Comparison of ENCODE assay signal across 15 cellular contexts in the genomic region with DNA sequence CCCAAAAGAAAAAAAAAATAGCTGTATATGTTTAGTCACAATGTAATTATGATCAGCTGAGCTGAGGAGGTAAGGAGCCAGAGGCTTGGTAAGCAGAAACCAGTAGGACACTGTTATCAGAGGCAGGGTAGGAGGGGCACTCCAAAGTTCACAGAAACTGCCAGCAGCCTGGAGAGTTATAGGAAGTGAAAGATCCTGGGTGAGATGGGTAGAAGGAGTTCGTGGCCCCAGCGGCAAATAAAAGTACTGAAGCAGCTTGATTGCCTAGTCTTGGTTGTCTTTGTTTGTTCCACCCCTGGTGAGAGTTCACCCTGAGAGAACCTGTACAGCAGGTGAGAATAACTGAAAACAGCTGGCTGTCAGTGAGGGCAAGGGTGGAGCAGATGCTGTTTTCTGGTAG.
A peak's percentile ranks its signal among the peaks of the same experiment; 100 is the strongest.
DNase-seq lines count a peak whose midpoint lies in the region; ATAC-seq and TF ChIP-seq lines count a peak whose summit lies in the region.
"Had no signal": no experiment of that assay in that cellular context is flagged by ENCODE, and none has a peak within 500 bp of the region (broad histone marks: within the 10 kb centered on the region; RNA-seq: fewer than 3 reads in every experiment).

No MANE protein-coding gene starts in this region.

- TF ChIP-seq CTCF in MM.1S (IDR thresholded peaks at IDR 0.05; ENCODE audit: low read length) = no peak
- TF ChIP-seq CTCF in OCI-LY3 (IDR thresholded peaks at IDR 0.05; ENCODE audit: low read depth, low read length) = no peak

- DNase-seq in DMS53 (lab: John Stamatoyannopoulos, UW) (peak; percentile 71), MM.1S (peak; percentile 66), left lobe of liver (ENCODE audit: low spot score) (no peak), GM23248 (no peak), T-cell (no peak)
- DNase-seq in stimulated activated CD8-positive, alpha-beta memory T cell treated with anti-CD3 and anti-CD28 coated beads, Interleukin-4, amount 100 ng/mL, for 48 hours = no peak
- DNase-seq: GF-D8; stimulated activated naive CD8-positive, alpha-beta T cell treated with anti-CD3 and anti-CD28 coated beads, Interleukin-15, amount 100 ng/mL, for 72 hours had no signal

- H3K79me2 ChIP-seq in MM.1S (ENCODE audit: low read length) (no peaks in the 10 kb centered on the region), OCI-LY3 (ENCODE audit: low read length) (no peaks in the 10 kb centered on the region), GM23248 (ENCODE audit: insufficient read depth) (no peaks in the 10 kb centered on the region)

- H3K36me3 ChIP-seq in MM.1S (replicated peaks; ENCODE audit: insufficient read depth, low read length) = no peaks in the 10 kb centered on the region
- H3K36me3 ChIP-seq in OCI-LY3 (replicated peaks; ENCODE audit: low read depth, low read length) = no peaks in the 10 kb centered on the region
- H3K36me3 ChIP-seq in GM23248 (ENCODE audit: low read depth) = no peaks in the 10 kb centered on the region
- H3K36me3 ChIP-seq: gastroesophageal sphincter, SJSA1 had no signal

- H2AFZ ChIP-seq in MM.1S (ENCODE audit: low read length) (no peak overlapping the region), OCI-LY3 (ENCODE audit: low read depth, low read length) (no peak overlapping the region), GM23248 (no peak overlapping the region)

- no peaks in the 10 kb centered on the region for H3K36me3 Mint-ChIP-seq in T-cell
- H3K36me3 Mint-ChIP-seq: activated naive CD4-positive, alpha-beta T cell treated with anti-CD3 and anti-CD28 coated beads, Interleukin-2, amount 50 U/mL, for 24 hours had no signal

- no peaks in the 10 kb centered on the region for H3K9me2 ChIP-seq in MM.1S (replicated peaks; ENCODE audit: insufficient read depth, low read length)
- no peaks in the 10 kb centered on the region for H3K9me2 ChIP-seq in GM23248 (ENCODE audit: insufficient read depth)

- H3K9me3 ChIP-seq in MM.1S (replicated peaks; ENCODE audit: insufficient read depth, low read length) (no peaks in the 10 kb centered on the region), OCI-LY3 (ENCODE audit: insufficient read depth, low read length) (no peaks in the 10 kb centered on the region), GM23248 (ENCODE audit: low read depth) (no peaks in the 10 kb centered on the region)
- H3K9me3 ChIP-seq: gastroesophageal sphincter, SJSA1 had no signal

- H3K9ac ChIP-seq in MM.1S (ENCODE audit: low read length) (no peak overlapping the region), OCI-LY3 (ENCODE audit: low read length) (no peak overlapping the region), GM23248 (no peak overlapping the region)

- CTCF ChIA-PET in T-cell (lab: Charles Lee) = no interaction called here

- H3K27me3 ChIP-seq in MM.1S (replicated peaks; ENCODE audit: insufficient read depth, low read length) (no peaks in the 10 kb centered on the region), OCI-LY3 (ENCODE audit: low read depth, low read length) (no peaks in the 10 kb centered on the region), GM23248 (replicated peaks; ENCODE audit: insufficient read depth) (no peaks in the 10 kb centered on the region)
- H3K27me3 ChIP-seq: gastroesophageal sphincter, SJSA1 had no signal

- H4K20me1 ChIP-seq in MM.1S (ENCODE audit: insufficient read depth, low read length) (no peaks in the 10 kb centered on the region), OCI-LY3 (ENCODE audit: insufficient read depth, low read length) (no peaks in the 10 kb centered on the region), GM23248 (ENCODE audit: insufficient read depth) (no peaks in the 10 kb centered on the region)

- no peaks in the 10 kb centered on the region for H3K4me1 Mint-ChIP-seq in T-cell
- H3K4me1 Mint-ChIP-seq: activated naive CD4-positive, alpha-beta T cell treated with anti-CD3 and anti-CD28 coated beads, Interleukin-2, amount 50 U/mL, for 24 hours; stimulated activated naive CD8-positive, alpha-beta T cell treated with anti-CD3 and anti-CD28 coated beads, Interleukin-15, amount 100 ng/mL, for 72 hours had no signal

- H3K27me3 Mint-ChIP-seq in T-cell = no peaks in the 10 kb centered on the region
- H3K27me3 Mint-ChIP-seq: activated naive CD4-positive, alpha-beta T cell treated with anti-CD3 and anti-CD28 coated beads, Interleukin-2, amount 50 U/mL, for 24 hours; stimulated activated naive CD8-positive, alpha-beta T cell treated with anti-CD3 and anti-CD28 coated beads, Interleukin-15, amount 100 ng/mL, for 72 hours had no signal

- H3K9me3 Mint-ChIP-seq in T-cell = peaks cover 18 to 29% (median 26%) of the 10 kb centered on the region in 3 donors

- no peaks in the 10 kb centered on the region for H3F3A ChIP-seq in MM.1S (ENCODE audit: insufficient read depth, low read length)
- no peaks in the 10 kb centered on the region for H3F3A ChIP-seq in GM23248 (ENCODE audit: insufficient read depth)

- ATAC-seq in left lobe of liver (peak; percentile 58), HG02981 (IDR thresholded peaks at IDR 0.05; ENCODE audit: unreplicated experiment) (no peak), T-cell (replicated peaks in 1 of 4) (no peak)
- ATAC-seq: gastroesophageal sphincter; sciatic nerve; stimulated activated naive CD8-positive, alpha-beta T cell treated with anti-CD3 and anti-CD28 coated beads, Interleukin-15, amount 100 ng/mL, for 72 hours had no signal

- no peak overlapping the region for H3K27ac Mint-ChIP-seq in T-cell
- H3K27ac Mint-ChIP-seq: activated naive CD4-positive, alpha-beta T cell treated with anti-CD3 and anti-CD28 coated beads, Interleukin-2, amount 50 U/mL, for 24 hours; stimulated activated naive CD8-positive, alpha-beta T cell treated with anti-CD3 and anti-CD28 coated beads, Interleukin-15, amount 100 ng/mL, for 72 hours had no signal

- H3K4me3 ChIP-seq in MM.1S (ENCODE audit: low read length) = no peak overlapping the region
- H3K4me3 ChIP-seq in OCI-LY3 (ENCODE audit: low read length) = no peak overlapping the region
- no peak overlapping the region for H3K4me3 ChIP-seq in GM23248
- H3K4me3 ChIP-seq: gastroesophageal sphincter, SJSA1 had no signal

- H3K4me1 ChIP-seq in MM.1S (ENCODE audit: low read length) (no peaks in the 10 kb centered on the region), OCI-LY3 (ENCODE audit: low read length) (peaks cover 9% of the 10 kb centered on the region; the same call in 1 of the 2 replicates), GM23248 (ENCODE audit: insufficient read depth) (no peaks in the 10 kb centered on the region)
- H3K4me1 ChIP-seq: gastroesophageal sphincter, SJSA1 had no signal

- POLR2A ChIA-PET in T-cell (lab: Charles Lee) = no interaction called here

- in situ Hi-C loops in GM23248 (cut with MboI) = no loop called here

- H3K4me3 Mint-ChIP-seq in T-cell = no peak overlapping the region
- H3K4me3 Mint-ChIP-seq: activated naive CD4-positive, alpha-beta T cell treated with anti-CD3 and anti-CD28 coated beads, Interleukin-2, amount 50 U/mL, for 24 hours; stimulated activated naive CD8-positive, alpha-beta T cell treated with anti-CD3 and anti-CD28 coated beads, Interleukin-15, amount 100 ng/mL, for 72 hours had no signal

- H3K27ac ChIP-seq in MM.1S (ENCODE audit: low read length) (no peak overlapping the region), OCI-LY3 (ENCODE audit: low read length) (no peak overlapping the region), GM23248 (no peak overlapping the region)
- H3K27ac ChIP-seq: C4-2B, gastroesophageal sphincter, SJSA1 had no signal

- no peak overlapping the region for H3K4me2 ChIP-seq in MM.1S (ENCODE audit: low read depth, low read length)
- peak overlapping the region; percentile 19; the same call in 1 of the 2 replicates for H3K4me2 ChIP-seq in OCI-LY3 (ENCODE audit: low read length)
- H3K4me2 ChIP-seq in GM23248 (ENCODE audit: unreplicated experiment) = no peak overlapping the region

- 31 to 49% methylated on average over 2 of the region's 2 CpGs for WGBS in GM23248 (ENCODE audit: low coverage in 1 of 2, low lambda C conversion rate in 2 of 2, missing lambda C conversion rate in 2 of 2), 2 experiments

Comparison
In these comparisons a context has a peak if more than half of its experiments do, and no peak if none do; other contexts are left out.
1. DNase-seq: peak in DMS53 (single experiment) and MM.1S (single experiment); none in left lobe of liver (single experiment), stimulated activated CD8-positive, alpha-beta memory T cell treated with anti-CD3 and anti-CD28 coated beads, Interleukin-4, amount 100 ng/mL, for 48 hours (single experiment), GM23248 (single experiment) and T-cell (0 of 34).